In the genomic region with DNA sequence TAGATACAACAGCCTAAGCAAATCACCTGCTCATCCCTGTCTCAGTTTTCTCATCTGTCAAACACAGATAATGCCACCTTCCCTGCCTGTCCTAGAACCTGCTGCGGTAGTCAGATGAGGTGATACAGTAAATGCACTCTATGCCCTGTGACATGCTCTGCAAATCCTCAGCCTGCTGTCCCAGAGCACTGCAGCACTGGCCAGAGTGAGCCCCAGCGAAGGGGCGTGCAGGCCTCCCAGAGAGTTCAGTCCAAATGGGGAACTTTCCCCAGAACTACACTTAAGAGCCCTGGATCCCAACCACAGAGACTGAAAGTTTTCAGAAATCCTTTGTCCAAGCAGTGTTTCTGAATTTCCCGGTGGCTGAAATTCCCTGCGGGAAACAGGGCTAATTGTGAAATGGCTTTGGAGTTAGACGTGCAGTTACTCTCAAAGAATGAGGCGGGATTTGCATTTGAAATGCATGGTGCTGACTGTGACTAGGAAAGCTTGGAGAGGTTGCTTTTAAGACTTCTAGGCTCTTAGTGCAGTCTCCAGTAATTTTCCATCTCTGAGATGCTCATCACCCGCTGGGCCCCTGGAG, we compare ENCODE assay signal across 9 cellular contexts.
"Had no signal": no experiment of that assay in that cellular context is flagged by ENCODE, and none has a peak within 500 bp of the region (broad histone marks: within the 10 kb centered on the region; RNA-seq: fewer than 3 reads in every experiment).

No MANE protein-coding gene starts in this region.

- ATAC-seq: stimulated activated effector memory CD8-positive, alpha-beta T cell treated with anti-CD3 and anti-CD28 coated beads, Interleukin-12 subunit alpha, Interleukin-12 subunit beta, amount 100 ng/mL, for 72 hours had no signal

- H3K36me3 ChIP-seq: esophagus muscularis mucosa, thoracic aorta had no signal

- H3K27ac ChIP-seq: esophagus muscularis mucosa, thoracic aorta had no signal

- H3K4me3 ChIP-seq: esophagus muscularis mucosa, thoracic aorta had no signal

- H3K27ac Mint-ChIP-seq: naive B cell; stimulated activated effector memory CD8-positive, alpha-beta T cell treated with anti-CD3 and anti-CD28 coated beads, Interleukin-12 subunit alpha, Interleukin-12 subunit beta, amount 100 ng/mL, for 72 hours had no signal

- H3K36me3 Mint-ChIP-seq: naive B cell; stimulated activated effector memory CD8-positive, alpha-beta T cell treated with anti-CD3 and anti-CD28 coated beads, Interleukin-12 subunit alpha, Interleukin-12 subunit beta, amount 100 ng/mL, for 72 hours had no signal

- H3K9me3 ChIP-seq: esophagus muscularis mucosa, thoracic aorta had no signal

- H3K4me1 Mint-ChIP-seq: naive B cell; stimulated activated effector memory CD8-positive, alpha-beta T cell treated with anti-CD3 and anti-CD28 coated beads, Interleukin-12 subunit alpha, Interleukin-12 subunit beta, amount 100 ng/mL, for 72 hours had no signal

- H3K4me1 ChIP-seq: esophagus muscularis mucosa had no signal

- H3K9me3 Mint-ChIP-seq: stimulated activated effector memory CD8-positive, alpha-beta T cell treated with anti-CD3 and anti-CD28 coated beads, Interleukin-12 subunit alpha, Interleukin-12 subunit beta, amount 100 ng/mL, for 72 hours had no signal

- H3K4me3 Mint-ChIP-seq: naive B cell; stimulated activated effector memory CD8-positive, alpha-beta T cell treated with anti-CD3 and anti-CD28 coated beads, Interleukin-12 subunit alpha, Interleukin-12 subunit beta, amount 100 ng/mL, for 72 hours had no signal

- DNase-seq: activated CD4-positive, CD25-positive, alpha-beta regulatory T cell treated with anti-CD3 and anti-CD28 coated beads, Interleukin-2, amount 50 U/mL, for 72 hours; activated naive CD4-positive, alpha-beta T cell; glutamatergic neuron; naive B cell; T-helper 1 cell; T1000 had no signal
